21 cellular contexts compared by ENCODE assay signal in the genomic region with DNA sequence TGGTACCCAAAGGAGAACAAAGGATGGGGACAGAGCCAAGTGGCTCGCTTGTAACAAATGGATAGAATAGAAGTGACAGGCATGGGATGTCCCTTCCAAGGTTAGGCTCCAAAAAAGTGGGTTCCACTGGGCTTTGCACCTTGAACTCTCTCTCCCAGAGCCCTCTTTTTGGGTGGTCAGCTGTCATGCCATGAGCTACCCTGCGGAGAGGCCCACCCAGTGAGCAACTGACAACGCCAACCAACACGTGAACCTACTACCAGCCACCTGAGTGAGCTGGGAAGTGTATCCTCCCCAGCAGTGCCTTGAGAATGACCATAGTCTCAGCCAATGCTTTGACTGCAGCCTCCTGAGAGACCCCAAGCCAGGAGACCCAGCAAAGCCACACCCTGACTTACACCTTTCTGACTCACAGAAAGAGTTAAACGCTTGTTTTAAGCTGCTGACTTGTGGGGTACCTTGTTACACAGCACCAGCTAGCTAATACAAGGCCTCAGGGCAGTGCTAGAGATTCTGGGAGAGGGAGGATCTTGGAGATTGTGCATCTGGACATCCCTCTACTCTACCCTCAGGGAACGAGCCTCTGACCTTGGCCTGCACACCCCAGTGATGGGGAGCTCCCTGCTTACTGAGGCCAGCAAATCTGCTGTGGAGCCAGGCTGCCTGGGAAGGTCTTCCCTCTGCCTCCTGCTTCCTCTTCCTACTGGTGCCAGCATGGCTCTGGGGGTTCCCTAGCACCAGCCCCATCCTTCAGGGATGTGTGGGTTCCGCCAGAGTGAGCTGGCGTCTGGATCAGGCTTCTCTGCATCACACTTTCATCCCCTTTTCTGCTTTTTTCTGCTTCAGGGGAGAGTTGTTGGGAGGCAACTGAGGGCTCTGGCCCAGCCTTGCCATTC. TPM values are rescaled to one million over a fixed set of nuclear protein-coding genes. Genes with fewer than 3 reads are reported as not detected.
"Had no signal": no experiment of that assay in that cellular context is flagged by ENCODE, and none has a peak within 500 bp of the region (broad histone marks: within the 10 kb centered on the region; RNA-seq: fewer than 3 reads in every experiment).

No MANE protein-coding gene starts in this region.

- H3K36me3 ChIP-seq: ascending aorta, colonic mucosa, ovary, uterus, WERI-Rb-1 had no signal

- H3K27ac Mint-ChIP-seq: activated naive CD4-positive, alpha-beta T cell treated with anti-CD3 and anti-CD28 coated beads, Interleukin-2, amount 50 U/mL, for 24 hours; activated T-cell treated with anti-CD3 and anti-CD28 coated beads, Interleukin-2, amount 50 U/mL, for 72 hours; stimulated activated memory B cell treated with anti-CD40 and anti-IgM and Interleukin-4, amounts not matched to agents 10 μg/mL and 1 μg/mL and 100 μg/mL, for 72 hours had no signal

- H3K4me3 ChIP-seq: ascending aorta, colonic mucosa, ovary, uterus had no signal

- H3K4me1 Mint-ChIP-seq: activated naive CD4-positive, alpha-beta T cell treated with anti-CD3 and anti-CD28 coated beads, Interleukin-2, amount 50 U/mL, for 24 hours; central memory CD8-positive, alpha-beta T cell; stimulated activated memory B cell treated with anti-CD40 and anti-IgM and Interleukin-4, amounts not matched to agents 10 μg/mL and 1 μg/mL and 100 μg/mL, for 72 hours had no signal

- H3K9me3 ChIP-seq: ascending aorta, colonic mucosa, ovary, uterus had no signal

- H3K27ac ChIP-seq: ascending aorta, colonic mucosa, ovary, uterus, WERI-Rb-1 had no signal

- H3K4me3 Mint-ChIP-seq: activated naive CD4-positive, alpha-beta T cell treated with anti-CD3 and anti-CD28 coated beads, Interleukin-2, amount 50 U/mL, for 24 hours; activated T-cell treated with anti-CD3 and anti-CD28 coated beads, Interleukin-2, amount 50 U/mL, for 72 hours; central memory CD8-positive, alpha-beta T cell; neural crest cell; stimulated activated memory B cell treated with anti-CD40 and anti-IgM and Interleukin-4, amounts not matched to agents 10 μg/mL and 1 μg/mL and 100 μg/mL, for 72 hours had no signal

- H3K36me3 Mint-ChIP-seq: activated naive CD4-positive, alpha-beta T cell treated with anti-CD3 and anti-CD28 coated beads, Interleukin-2, amount 50 U/mL, for 24 hours; stimulated activated memory B cell treated with anti-CD40 and anti-IgM and Interleukin-4, amounts not matched to agents 10 μg/mL and 1 μg/mL and 100 μg/mL, for 72 hours had no signal

- H3K4me1 ChIP-seq: ascending aorta, colonic mucosa, uterus had no signal

- H3K9me3 Mint-ChIP-seq: activated naive CD4-positive, alpha-beta T cell treated with anti-CD3 and anti-CD28 coated beads, Interleukin-2, amount 50 U/mL, for 24 hours; activated T-cell treated with anti-CD3 and anti-CD28 coated beads, Interleukin-2, amount 50 U/mL, for 72 hours; central memory CD8-positive, alpha-beta T cell; neural crest cell; stimulated activated memory B cell treated with anti-CD40 and anti-IgM and Interleukin-4, amounts not matched to agents 10 μg/mL and 1 μg/mL and 100 μg/mL, for 72 hours had no signal

- ATAC-seq: activated T-cell treated with anti-CD3 and anti-CD28 coated beads, Interleukin-2, amount 50 U/mL, for 72 hours; left ventricle myocardium superior; sciatic nerve; stimulated activated memory B cell treated with anti-CD40 and anti-IgM and Interleukin-4, amounts not matched to agents 10 μg/mL and 1 μg/mL and 100 μg/mL, for 72 hours had no signal

- DNase-seq: activated CD4-positive, alpha-beta T cell treated with anti-CD3 and anti-CD28 coated beads, Interleukin-2, amount 50 U/mL, for 48 hours; activated gamma-delta T cell; activated T-cell treated with anti-CD3 and anti-CD28 coated beads, Interleukin-2, amount 50 U/mL, for 72 hours; colonic mucosa; kidney glomerular epithelial cell; left ventricle myocardium superior; stimulated activated CD4-positive, alpha-beta T cell treated with anti-CD3 and anti-CD28 coated beads, Interleukin-4, amount 100 ng/mL, for 24 hours; T-helper 2 cell; uterus; WERI-Rb-1 had no signal

- H3K27me3 ChIP-seq: ascending aorta, colonic mucosa, ovary, uterus had no signal

RNA-seq across cellular contexts. Expression of a gene that starts 29.1 kb away (rescaled TPM):
- total RNA-seq: activated T-cell treated with anti-CD3 and anti-CD28 coated beads, Interleukin-2, amount 50 U/mL, for 72 hours; ascending aorta; colonic mucosa; frontal cortex; left ventricle myocardium superior; neural crest cell; ovary; pulmonary artery endothelial cell; sciatic nerve; uterus had no signal
- polyA plus RNA-seq: adipose tissue, esophagus had no signal
